Comparison of ENCODE assay signal across 13 cellular contexts in the genomic region with DNA sequence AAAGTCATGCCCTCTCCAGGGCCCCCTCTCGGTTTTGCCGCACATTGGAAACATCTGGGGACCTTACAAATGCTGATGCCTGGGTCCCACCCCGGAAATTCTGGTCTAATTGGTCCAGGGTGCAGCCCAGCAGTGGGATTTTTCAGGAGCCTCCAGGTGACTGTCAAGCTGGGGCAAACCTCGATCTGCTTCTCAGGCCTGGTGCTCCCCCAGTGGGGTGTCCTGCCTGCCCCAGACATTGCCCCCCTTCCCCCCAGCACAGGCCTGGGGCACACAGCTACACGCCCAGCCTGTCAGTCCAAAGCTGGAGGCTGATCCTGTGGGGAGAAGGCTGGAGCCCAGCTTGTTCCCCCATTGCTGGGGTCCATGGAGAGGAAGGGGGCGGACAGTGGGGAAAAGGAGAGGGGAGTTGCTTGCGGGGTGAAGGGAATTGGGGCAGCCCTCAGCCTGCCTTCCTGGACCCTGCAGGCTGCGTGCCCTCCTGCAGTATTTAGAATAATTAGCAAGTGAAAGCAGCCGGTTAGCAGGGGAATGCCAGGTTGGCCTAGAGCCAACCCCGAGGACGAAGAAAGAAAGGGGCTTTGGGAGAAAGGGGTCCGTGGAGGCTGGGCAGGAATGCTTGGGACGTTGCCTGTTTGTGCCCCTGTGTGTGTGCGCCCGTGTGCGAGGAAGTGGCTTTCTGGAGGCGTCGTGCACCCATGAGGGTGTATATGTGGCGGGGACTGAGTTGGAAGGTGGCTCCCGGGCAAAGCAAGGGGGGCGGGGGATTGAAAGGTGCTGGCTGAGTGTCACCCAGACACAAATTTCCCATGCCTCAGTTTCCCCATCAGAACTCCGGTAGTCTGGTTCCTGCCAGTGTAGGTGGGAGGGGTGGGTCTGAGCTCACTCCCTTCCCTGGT. TPM values are rescaled to one million over a fixed set of nuclear protein-coding genes. Genes with fewer than 3 reads are reported as not detected.
DNase-seq lines count a peak whose midpoint lies in the region; ATAC-seq, FAIRE-seq and TF ChIP-seq lines count a peak whose summit lies in the region.
"Had no signal": no experiment of that assay in that cellular context is flagged by ENCODE, and none has a peak within 500 bp of the region (broad histone marks: within the 10 kb centered on the region; RNA-seq: fewer than 3 reads in every experiment).

No MANE protein-coding gene starts in this region.

- WGBS in GM12878 (ENCODE audit: insufficient coverage, insufficient replicate concordance, low lambda C conversion rate, missing lambda C conversion rate), result 14% methylated on average over 21 of the region's 22 CpGs
- WGBS in mesenchymal stem cell, result 16% methylated on average over 19 of the region's 22 CpGs

- H3K9ac ChIP-seq in HUES6 (ENCODE audit: low read length) (peak overlapping the region; percentile 50), GM12878 (ENCODE audit: control insufficient read depth, insufficient read depth, low read length) (no peak overlapping the region), mesenchymal stem cell (ENCODE audit: low read length) (no peak overlapping the region)

- FAIRE-seq in GM12878 (lab: Jason Lieb, UNC) (no peak), GM12891 (lab: Jason Lieb, UNC) (no peak)

- peaks cover 35% of the 10 kb centered on the region for H3K4me1 Mint-ChIP-seq in CD8-positive, alpha-beta T cell (ENCODE audit: low read depth)

- H3K9me3 Mint-ChIP-seq in CD8-positive, alpha-beta T cell, result no peaks in the 10 kb centered on the region

- H2BK15ac ChIP-seq in mesenchymal stem cell (ENCODE audit: low read depth, poor library complexity, severe bottlenecking), result no peak overlapping the region

- no peak for TF ChIP-seq POLR2A in GM12878 (IDR thresholded peaks at IDR 0.05; ENCODE audit: low read depth, low read length)
- no peak for TF ChIP-seq POLR2A in GM12891 (IDR thresholded peaks at IDR 0.05; ENCODE audit: low read depth, low read length)

- H3K4me2 ChIP-seq in GM12878 (ENCODE audit: control insufficient read depth, insufficient read depth) (no peak overlapping the region), mesenchymal stem cell (ENCODE audit: low read length, poor library complexity, severe bottlenecking) (no peak overlapping the region)

- no peak for TF ChIP-seq RAD21 in GM12878 (IDR thresholded peaks at IDR 0.05; ENCODE audit: insufficient read depth, low read depth, low read length)

- H3K4ac ChIP-seq in mesenchymal stem cell (ENCODE audit: low read depth in 1 of 2, low read length in 2 of 2), result no peak overlapping the region

- peak overlapping the region in 1 of 2 experiments; percentile 11 for H3K14ac ChIP-seq in mesenchymal stem cell (ENCODE audit: low read length in 2 of 2)

- H3K79me1 ChIP-seq in mesenchymal stem cell (replicated peaks; ENCODE audit: low read length, poor library complexity, severe bottlenecking), result no peaks in the 10 kb centered on the region

- peak in 1 of 7 experiments; percentile 69 for DNase-seq in CD8-positive, alpha-beta T cell
- no peak for DNase-seq in GM12878 (ENCODE audit: low read depth, low spot score)
- DNase-seq in mesenchymal stem cell, result no peak
- no peak for DNase-seq in OCI-M1 (lab: John Stamatoyannopoulos, UW)
- DNase-seq in brain microvascular endothelial cell, result no peak
- DNase-seq in GM12891 (ENCODE audit: insufficient read length, low spot score), result no peak
- DNase-seq: erythroblast; MV-4-11; NK-92 treated with Interleukin-12 subunit alpha and Interleukin-12 subunit beta, amount 100 ng/mL, for 24 hours; thyroid gland had no signal

- H2AFZ ChIP-seq in GM12878 (ENCODE audit: control insufficient read depth, low read depth, low read length), result no peak overlapping the region
- no peak overlapping the region for H2AFZ ChIP-seq in mesenchymal stem cell (ENCODE audit: low read depth, low read length)

- H3K4me1 ChIP-seq in CD8-positive, alpha-beta T cell (ENCODE audit: insufficient read depth, low read length), result peaks cover 37% of the 10 kb centered on the region
- H3K4me1 ChIP-seq in HUES6 (ENCODE audit: control insufficient read depth, insufficient read depth, low read length), result peaks cover 86% of the 10 kb centered on the region
- H3K4me1 ChIP-seq in GM12878 (ENCODE audit: control insufficient read depth, insufficient read depth, low read length), result peaks cover 5% of the 10 kb centered on the region
- H3K4me1 ChIP-seq in mesenchymal stem cell (ENCODE audit: control insufficient read depth, insufficient read depth, low read depth, low read length), result peaks cover 63% of the 10 kb centered on the region

- H3K27ac ChIP-seq in CD8-positive, alpha-beta T cell (ENCODE audit: low read depth, low read length), result no peak overlapping the region
- 0 out of 2 replicates have a peak overlapping the region, but pooled peaks have one; percentile 42 for H3K27ac ChIP-seq in HUES6 (ENCODE audit: low read depth, low read length)
- no peak overlapping the region for H3K27ac ChIP-seq in GM12878 (ENCODE audit: control insufficient read depth, insufficient read depth)
- no peak overlapping the region for H3K27ac ChIP-seq in mesenchymal stem cell (ENCODE audit: low read length, poor library complexity, severe bottlenecking)
- no peak overlapping the region for H3K27ac ChIP-seq in brain microvascular endothelial cell
- H3K27ac ChIP-seq: thyroid gland had no signal

- H4K91ac ChIP-seq in mesenchymal stem cell (ENCODE audit: low read length), result no peak overlapping the region

- in situ Hi-C loops in GM12878 (cut with MboI) (no loop called here), brain microvascular endothelial cell (cut with HindIII; ENCODE audit: low pct_ligation_motif_present, low sequenced_read_pairs) (no loop called here)

- POLR2A ChIA-PET in CD8-positive, alpha-beta T cell (lab: Charles Lee), result interaction anchor here (0.7 to 1.6 kb wide), 5 partner anchors 8 to 146 kb away, joined by 3 to 5 read pairs (median 4); partner anchors contain the start of gene UBALD2
- POLR2A ChIA-PET in GM12878 (lab: Charles Lee), result interaction anchor here (1.6 kb wide), 1 partner anchor 48 kb away, joined by 4 read pairs; no protein-coding TSS in a partner anchor

- RAD21 ChIA-PET in GM12878 (lab: Charles Lee; ENCODE audit: unreplicated experiment), result interaction anchor here (0.5 to 3.4 kb wide), 2 partner anchors 144 to 149 kb away, joined by 3 to 15 read pairs; no protein-coding TSS in a partner anchor

- BruUV-seq in GM12878 (replicated peaks; lab: Mats Ljungman, UMichigan), result no TSS peak

- SMC1A ChIA-PET in GM12878 (lab: Charles Lee; ENCODE audit: uncharacterized antibody, unreplicated experiment), result interaction anchor here (1.0 to 1.5 kb wide), 2 partner anchors 45 to 145 kb away, joined by 3 read pairs; no protein-coding TSS in a partner anchor

- H3K9me3 ChIP-seq in CD8-positive, alpha-beta T cell (ENCODE audit: low read length), result no peaks in the 10 kb centered on the region
- H3K9me3 ChIP-seq in HUES6 (ENCODE audit: control insufficient read depth, insufficient read depth, low read depth, low read length), result no peaks in the 10 kb centered on the region
- no peaks in the 10 kb centered on the region for H3K9me3 ChIP-seq in GM12878 (replicated peaks; ENCODE audit: control insufficient read depth, insufficient read depth, low read length)
- H3K9me3 ChIP-seq in mesenchymal stem cell (ENCODE audit: control insufficient read depth, low read length), result no peaks in the 10 kb centered on the region
- H3K9me3 ChIP-seq: thyroid gland had no signal

- no peak overlapping the region for H4K8ac ChIP-seq in mesenchymal stem cell (ENCODE audit: low read length)

- H3K36me3 ChIP-seq in CD8-positive, alpha-beta T cell (ENCODE audit: insufficient read depth, low read length), result no peaks in the 10 kb centered on the region
- no peaks in the 10 kb centered on the region for H3K36me3 ChIP-seq in HUES6 (ENCODE audit: control insufficient read depth, insufficient read depth, low read length)
- no peaks in the 10 kb centered on the region for H3K36me3 ChIP-seq in GM12878 (ENCODE audit: control insufficient read depth in 2 of 2, insufficient read depth in 2 of 2, low read length in 1 of 2)
- no peaks in the 10 kb centered on the region for H3K36me3 ChIP-seq in mesenchymal stem cell (ENCODE audit: control insufficient read depth in 1 of 2, insufficient read depth in 2 of 2, low read depth in 1 of 2, low read length in 2 of 2)
- no peaks in the 10 kb centered on the region for H3K36me3 ChIP-seq in brain microvascular endothelial cell (replicated peaks)
- H3K36me3 ChIP-seq: thyroid gland had no signal

- H3K79me2 ChIP-seq in GM12878 (ENCODE audit: control insufficient read depth, insufficient read depth, low read length), result no peaks in the 10 kb centered on the region

- TF ChIP-seq EP300 in GM12878 (IDR thresholded peaks at IDR 0.05; ENCODE audit: borderline replicate concordance in 1 of 2, control insufficient read depth in 1 of 2, low read depth in 2 of 2, low read length in 2 of 2), result no peak

- peak overlapping the region; percentile 87 for H3K27ac Mint-ChIP-seq in CD8-positive, alpha-beta T cell

- CTCF ChIA-PET in CD8-positive, alpha-beta T cell (lab: Charles Lee), result interaction anchor here (1.0 to 4.0 kb wide), 7 partner anchors 8 to 168 kb away, joined by 3 to 39 read pairs (median 5); no protein-coding TSS in a partner anchor
- CTCF ChIA-PET in GM12878 (lab: Yijun Ruan, JAX), result interaction anchor here (0.6 to 3.5 kb wide), 5 partner anchors 10 to 145 kb away, joined by 3 to 22 read pairs (median 3); no protein-coding TSS in a partner anchor

- no peaks in the 10 kb centered on the region for H3K27me3 ChIP-seq in CD8-positive, alpha-beta T cell (ENCODE audit: insufficient read depth, low read length)
- H3K27me3 ChIP-seq in HUES6 (ENCODE audit: control insufficient read depth, insufficient read depth, low read length) (peaks cover 98% of the 10 kb centered on the region), GM12878 (replicated peaks in 1 of 2; ENCODE audit: control insufficient read depth in 2 of 2, insufficient read depth in 2 of 2, low read length in 1 of 2) (peaks cover 2 to 7% of the 10 kb centered on the region in 2 experiments; a peak in 2 of 4 replicates), mesenchymal stem cell (ENCODE audit: control insufficient read depth in 1 of 2, insufficient read depth in 1 of 2, low read length in 2 of 2) (peaks cover 0 to 99% of the 10 kb centered on the region in 2 experiments), brain microvascular endothelial cell (replicated peaks) (peaks cover 87% of the 10 kb centered on the region)
- H3K27me3 ChIP-seq: thyroid gland had no signal

- no peak overlapping the region for H2BK120ac ChIP-seq in mesenchymal stem cell (ENCODE audit: low read depth, low read length)

- no peak for TF ChIP-seq CTCF in CD8-positive, alpha-beta T cell (IDR thresholded peaks at IDR 0.05)
- no peak for TF ChIP-seq CTCF in GM12878 (IDR thresholded peaks at IDR 0.05 in 2 of 3, conservative IDR thresholded peaks at IDR 0.05 in 1 of 3; ENCODE audit: control insufficient read depth in 2 of 3, extremely low read depth in 1 of 3, insufficient read depth in 1 of 3, low read depth in 3 of 3, low read length in 3 of 3)
- TF ChIP-seq CTCF in brain microvascular endothelial cell (IDR thresholded peaks at IDR 0.05; ENCODE audit: low read depth, low read length, missing control alignments), result no peak

- H3K4me3 ChIP-seq in CD8-positive, alpha-beta T cell (ENCODE audit: low read depth, low read length), result peak overlapping the region; percentile 19
- H3K4me3 ChIP-seq in HUES6 (ENCODE audit: low read depth, low read length) (peak overlapping the region; percentile 50), GM12878 (no peak overlapping the region), mesenchymal stem cell (ENCODE audit: insufficient read depth in 1 of 2, low read depth in 1 of 2, low read length in 2 of 2) (no peak overlapping the region), brain microvascular endothelial cell (ENCODE audit: low read depth, low read length) (no peak overlapping the region)
- H3K4me3 ChIP-seq: thyroid gland had no signal

- peak overlapping the region; percentile 33 for H2AK5ac ChIP-seq in mesenchymal stem cell (ENCODE audit: low read length, severe bottlenecking)

- no peak for ATAC-seq in CD8-positive, alpha-beta T cell
- ATAC-seq in GM12878, result peak; percentile 47
- no peak for ATAC-seq in HG03521 (IDR thresholded peaks at IDR 0.05; ENCODE audit: unreplicated experiment)
- ATAC-seq: left lobe of liver had no signal

- peak overlapping the region in 1 of 2 experiments; percentile 65 for H3K23ac ChIP-seq in mesenchymal stem cell (ENCODE audit: low read length in 2 of 2)

- H2BK12ac ChIP-seq in mesenchymal stem cell (ENCODE audit: low read length in 2 of 2), result no peak overlapping the region

- H3K27me3 Mint-ChIP-seq in CD8-positive, alpha-beta T cell (ENCODE audit: low read depth), result no peaks in the 10 kb centered on the region

- peak overlapping the region; percentile 64 for H3K4me3 Mint-ChIP-seq in CD8-positive, alpha-beta T cell

- no peaks in the 10 kb centered on the region for H4K20me1 ChIP-seq in GM12878 (ENCODE audit: control insufficient read depth, insufficient read depth)

- intact Hi-C loops in CD8-positive, alpha-beta T cell (cut with DNase I, micrococcal nuclease), result no loop called here
- intact Hi-C loops in GM12878 (cut with micrococcal nuclease; ENCODE audit: unreplicated experiment), result no loop called here

- no peak overlapping the region for H3K18ac ChIP-seq in mesenchymal stem cell (ENCODE audit: low read depth in 1 of 2, low read length in 2 of 2)

- H3K36me3 Mint-ChIP-seq in CD8-positive, alpha-beta T cell, result no peaks in the 10 kb centered on the region

- no peak overlapping the region for H2BK5ac ChIP-seq in mesenchymal stem cell (ENCODE audit: low read depth, low read length, poor library complexity, severe bottlenecking)

RNA-seq across cellular contexts. Expression of gene FOXJ1, which starts 5.9 kb away (rescaled TPM):
- total RNA-seq in CD8-positive, alpha-beta T cell, result 1 to 10 TPM; 2.2 to 2.7 TPM
- not detected in 2 replicates for total RNA-seq in GM12878 (2013; cell fraction: nucleolus; rRNA removed)
- total RNA-seq in GM12878 (2014; rRNA removed), result not detected in 2 replicates
- not detected in 2 replicates for total RNA-seq in GM12878 (2014; rRNA removed; fragmentation: Illumina TruSeq; extraction: Trizol)
- not detected in 2 replicates for total RNA-seq in GM12878 (2021)
- polyA plus RNA-seq in GM12878 (2011; ENCODE audit: low read depth), result not detected
- polyA plus RNA-seq in GM12878 (2011; rRNA removed), result not detected in 2 replicates
- polyA plus RNA-seq in GM12878 (2011; cell fraction: cytosol; rRNA removed), result not detected in 2 replicates
- polyA plus RNA-seq in GM12878 (2011; cell fraction: nucleus; rRNA removed), result not detected in 2 replicates
- 0.11 TPM in 1 of 2 replicates, not detected in the other for polyA plus RNA-seq in GM12878 (2012)
- polyA plus RNA-seq in GM12878 (2014; fragmentation: Illumina TruSeq; extraction: Trizol), result not detected in 2 replicates
- polyA plus RNA-seq in GM12878 (2014; fragmentation: Nextera tagmentation; extraction: Ambion mirVana), result not detected
- polyA plus RNA-seq in GM12878 (2014; rRNA removed), result not detected in 2 replicates
- polyA plus RNA-seq in GM12878 (2016; fragmentation: Nextera tagmentation; extraction: Ambion mirVana), result not detected
- not detected in 2 replicates for polyA minus RNA-seq in GM12878 (2011; rRNA and poly(A)+ RNA removed)
- polyA minus RNA-seq in GM12878 (2011; cell fraction: cytosol; rRNA and poly(A)+ RNA removed), result not detected in 2 replicates
- polyA minus RNA-seq in GM12878 (2011; cell fraction: nucleus; rRNA and poly(A)+ RNA removed), result not detected in 2 replicates
- not detected for polyA plus RNA-seq in mesenchymal stem cell (2013, experiment 1 of 2)
- not detected for polyA plus RNA-seq in mesenchymal stem cell (2013, experiment 2 of 2)
- 0.09 TPM for polyA plus RNA-seq in GM12891 (2012; ENCODE audit: low read depth, missing spikeins)

RNA-seq across cellular contexts. Expression of gene EXOC7, which starts 31.6 kb away (rescaled TPM):
- 100 to 1,000 TPM in 1 of 2 experiments, 10 to 100 TPM in 1; 97.3 to 101 TPM for total RNA-seq in CD8-positive, alpha-beta T cell
- 141 and 143 TPM in 2 replicates for total RNA-seq in GM12878 (2013; cell fraction: nucleolus; rRNA removed)
- total RNA-seq in GM12878 (2014; rRNA removed) (45.0 and 47.8 TPM in 2 replicates), GM12878 (2014; rRNA removed; fragmentation: Illumina TruSeq; extraction: Trizol) (32.3 and 36.3 TPM in 2 replicates), GM12878 (2021) (64.9 and 71.3 TPM in 2 replicates)
- 22.3 TPM for polyA plus RNA-seq in GM12878 (2011; ENCODE audit: low read depth)
- polyA plus RNA-seq in GM12878 (2011; rRNA removed) (46.4 and 59.8 TPM in 2 replicates), GM12878 (2014; fragmentation: Illumina TruSeq; extraction: Trizol) (17.2 and 35.5 TPM in 2 replicates), GM12878 (2014; fragmentation: Nextera tagmentation; extraction: Ambion mirVana) (10 to 100 TPM; 18.8 to 25.5 TPM), GM12878 (2014; rRNA removed) (51.0 and 52.7 TPM in 2 replicates), GM12878 (2016; fragmentation: Nextera tagmentation; extraction: Ambion mirVana) (10 to 100 TPM; 48.6 to 59.0 TPM)
- polyA plus RNA-seq in GM12878 (2011; cell fraction: cytosol; rRNA removed), result 59.3 and 75.5 TPM in 2 replicates
- polyA plus RNA-seq in GM12878 (2011; cell fraction: nucleus; rRNA removed), result 197 and 273 TPM in 2 replicates
- polyA plus RNA-seq in GM12878 (2012), result 35.8 and 64.1 TPM in 2 replicates
- 77.7 and 98.1 TPM in 2 replicates for polyA minus RNA-seq in GM12878 (2011; rRNA and poly(A)+ RNA removed)
- 25.5 and 37.9 TPM in 2 replicates for polyA minus RNA-seq in GM12878 (2011; cell fraction: cytosol; rRNA and poly(A)+ RNA removed)
- 53.9 and 91.8 TPM in 2 replicates for polyA minus RNA-seq in GM12878 (2011; cell fraction: nucleus; rRNA and poly(A)+ RNA removed)
- polyA plus RNA-seq in mesenchymal stem cell (2013, experiment 1 of 2), result 87.1 TPM
- polyA plus RNA-seq in mesenchymal stem cell (2013, experiment 2 of 2), result 86.9 TPM
- 29.6 TPM for polyA plus RNA-seq in GM12891 (2012; ENCODE audit: low read depth, missing spikeins)

RNA-seq across cellular contexts. Expression of gene ZACN, which starts 56.2 kb away (rescaled TPM):
- 1 to 10 TPM; 1.2 to 2.0 TPM for total RNA-seq in CD8-positive, alpha-beta T cell
- total RNA-seq in GM12878 (2013; cell fraction: nucleolus; rRNA removed), result not detected in 2 replicates
- 0.06 and 0.11 TPM in 2 replicates for total RNA-seq in GM12878 (2014; rRNA removed)
- 0.22 TPM in 1 of 2 replicates, not detected in the other for total RNA-seq in GM12878 (2014; rRNA removed; fragmentation: Illumina TruSeq; extraction: Trizol)
- total RNA-seq in GM12878 (2021), result 0.49 and 0.53 TPM in 2 replicates
- polyA plus RNA-seq in GM12878 (2011; ENCODE audit: low read depth), result 4.0 TPM
- polyA plus RNA-seq in GM12878 (2011; rRNA removed), result 0.14 and 0.23 TPM in 2 replicates
- 0.19 and 0.50 TPM in 2 replicates for polyA plus RNA-seq in GM12878 (2011; cell fraction: cytosol; rRNA removed)
- 3.3 and 4.1 TPM in 2 replicates for polyA plus RNA-seq in GM12878 (2011; cell fraction: nucleus; rRNA removed)
- polyA plus RNA-seq in GM12878 (2012), result 7.8 and 9.3 TPM in 2 replicates
- polyA plus RNA-seq in GM12878 (2014; fragmentation: Illumina TruSeq; extraction: Trizol), result not detected in 2 replicates
- under 1 TPM in 1 of 2 experiments, not detected in 1; 0.99 TPM for polyA plus RNA-seq in GM12878 (2014; fragmentation: Nextera tagmentation; extraction: Ambion mirVana)
- polyA plus RNA-seq in GM12878 (2014; rRNA removed), result 0.25 and 0.46 TPM in 2 replicates
- polyA plus RNA-seq in GM12878 (2016; fragmentation: Nextera tagmentation; extraction: Ambion mirVana), result 10 to 100 TPM in 1 of 2 experiments, 1 to 10 TPM in 1; 8.7 to 11.3 TPM
- 0.67 TPM in 1 of 2 replicates, not detected in the other for polyA minus RNA-seq in GM12878 (2011; rRNA and poly(A)+ RNA removed)
- not detected in 2 replicates for polyA minus RNA-seq in GM12878 (2011; cell fraction: cytosol; rRNA and poly(A)+ RNA removed)
- polyA minus RNA-seq in GM12878 (2011; cell fraction: nucleus; rRNA and poly(A)+ RNA removed), result 0.24 TPM in 1 of 2 replicates, not detected in the other
- 0.03 TPM for polyA plus RNA-seq in mesenchymal stem cell (2013, experiment 1 of 2)
- not detected for polyA plus RNA-seq in mesenchymal stem cell (2013, experiment 2 of 2)
- 10.4 TPM for polyA plus RNA-seq in GM12891 (2012; ENCODE audit: low read depth, missing spikeins)
- total RNA-seq: left lobe of liver had no signal

Comparison
In these comparisons a context has a peak if more than half of its experiments do, and no peak if none do; other contexts are left out.
1. H3K4me3 ChIP-seq: peak in CD8-positive, alpha-beta T cell (single experiment) and HUES6 (single experiment); none in GM12878 (single experiment), mesenchymal stem cell (0 of 2) and brain microvascular endothelial cell (single experiment).